28 cellular contexts compared by ENCODE assay signal in the genomic region with DNA sequence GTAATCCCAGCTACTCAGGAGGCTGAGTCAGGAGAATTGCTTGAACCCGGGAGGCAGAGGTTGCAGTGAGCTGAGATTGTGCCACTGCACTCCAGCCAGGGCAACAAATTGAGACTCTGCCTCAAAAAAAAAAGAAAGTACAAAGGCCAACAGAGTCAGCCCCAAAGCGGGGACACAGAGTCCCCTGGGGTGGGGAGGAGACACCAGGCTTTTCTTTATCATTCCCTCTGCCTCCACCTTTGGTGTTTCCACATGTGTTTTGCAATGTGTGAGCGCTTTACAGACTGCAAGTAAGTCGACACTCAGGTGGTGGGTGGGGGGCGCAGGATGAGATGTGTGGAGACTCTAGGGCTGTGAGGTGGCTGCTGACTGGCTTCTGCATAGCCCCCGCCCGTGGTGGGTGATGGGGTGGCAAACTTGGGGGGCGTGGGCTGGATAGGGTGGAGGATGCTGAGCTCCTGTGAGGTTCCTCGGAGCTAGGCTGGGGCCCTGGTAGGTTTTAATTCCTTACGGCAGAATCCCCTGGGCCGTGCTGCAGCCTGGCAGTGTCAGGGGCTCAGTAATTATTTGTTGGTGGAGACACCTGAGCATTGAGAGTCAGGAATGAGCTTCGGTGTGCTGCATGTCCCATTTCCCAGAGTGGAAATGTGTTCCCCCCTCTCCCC.
"Had no signal": no experiment of that assay in that cellular context is flagged by ENCODE, and none has a peak within 500 bp of the region (broad histone marks: within the 10 kb centered on the region; RNA-seq: fewer than 3 reads in every experiment).

No MANE protein-coding gene starts in this region.

- H3K4me1 Mint-ChIP-seq: activated B cell treated with CpG ODN at 0.5 μM for 24 hours; activated CD8-positive, alpha-beta memory T cell treated with anti-CD3 and anti-CD28 coated beads, Interleukin-2, amount 10 ng/mL, durations not matched to agents 7 days and 5 days; activated naive CD8-positive, alpha-beta T cell treated with anti-CD3 and anti-CD28 coated beads for 36 hours; immature natural killer cell; nephron; T-cell had no signal

- H3K27ac ChIP-seq: adrenal gland, cardiac muscle cell, lower lobe of right lung, pancreas, psoas muscle, suprapubic skin, tibial artery had no signal

- H3K27me3 ChIP-seq: adrenal gland, cardiac muscle cell, pancreas, suprapubic skin had no signal

- H3K27ac Mint-ChIP-seq: activated B cell treated with CpG ODN at 0.5 μM for 24 hours; activated CD8-positive, alpha-beta memory T cell treated with anti-CD3 and anti-CD28 coated beads, Interleukin-2, amount 10 ng/mL, durations not matched to agents 7 days and 5 days; activated CD8-positive, alpha-beta T cell treated with anti-CD3 and anti-CD28 coated beads, Interleukin-2, amount 10 ng/mL, durations not matched to agents 7 days and 5 days; activated naive CD4-positive, alpha-beta T cell treated with anti-CD3 and anti-CD28 coated beads for 36 hours; activated naive CD8-positive, alpha-beta T cell treated with anti-CD3 and anti-CD28 coated beads for 36 hours; effector memory CD8-positive, alpha-beta T cell; immature natural killer cell; nephron; T-cell; T-helper 2 cell treated with Interferon-gamma antibody and Interleukin-4, amounts not matched to agents 5 μg/mL and 100 μg/mL, for 36 hours had no signal

- H3K27me3 Mint-ChIP-seq: activated CD8-positive, alpha-beta memory T cell treated with anti-CD3 and anti-CD28 coated beads, Interleukin-2, amount 10 ng/mL, durations not matched to agents 7 days and 5 days; brain had no signal

- H3K9me3 ChIP-seq: adrenal gland, lower lobe of right lung, pancreas, psoas muscle, suprapubic skin, tibial artery had no signal

- H3K4me3 Mint-ChIP-seq: activated B cell treated with CpG ODN at 0.5 μM for 24 hours; activated CD8-positive, alpha-beta memory T cell treated with anti-CD3 and anti-CD28 coated beads, Interleukin-2, amount 10 ng/mL, durations not matched to agents 7 days and 5 days; activated CD8-positive, alpha-beta T cell treated with anti-CD3 and anti-CD28 coated beads, Interleukin-2, amount 10 ng/mL, durations not matched to agents 7 days and 5 days; activated naive CD4-positive, alpha-beta T cell treated with anti-CD3 and anti-CD28 coated beads for 36 hours; activated naive CD8-positive, alpha-beta T cell treated with anti-CD3 and anti-CD28 coated beads for 36 hours; brain; effector memory CD8-positive, alpha-beta T cell; immature natural killer cell; nephron; T-cell; T-helper 2 cell treated with Interferon-gamma antibody and Interleukin-4, amounts not matched to agents 5 μg/mL and 100 μg/mL, for 36 hours had no signal

- H3K36me3 Mint-ChIP-seq: activated CD8-positive, alpha-beta memory T cell treated with anti-CD3 and anti-CD28 coated beads, Interleukin-2, amount 10 ng/mL, durations not matched to agents 7 days and 5 days; activated naive CD8-positive, alpha-beta T cell treated with anti-CD3 and anti-CD28 coated beads for 36 hours; brain; immature natural killer cell; T-cell had no signal

- H3K36me3 ChIP-seq: adrenal gland, cardiac muscle cell, lower lobe of right lung, pancreas, suprapubic skin, tibial artery had no signal

- H3K4me1 ChIP-seq: adrenal gland, pancreas, psoas muscle, suprapubic skin, tibial artery had no signal

- H3K4me3 ChIP-seq: adrenal gland, cardiac muscle cell, lower lobe of right lung, pancreas, psoas muscle, suprapubic skin, tibial artery had no signal

- DNase-seq: activated B cell treated with CpG ODN at 0.5 μM for 24 hours; activated CD8-positive, alpha-beta memory T cell treated with anti-CD3 and anti-CD28 coated beads, Interleukin-2, amount 10 ng/mL, durations not matched to agents 7 days and 5 days; activated CD8-positive, alpha-beta T cell treated with anti-CD3 and anti-CD28 coated beads, Interleukin-2, amount 10 ng/mL, durations not matched to agents 7 days and 5 days; activated effector memory CD4-positive, alpha-beta T cell treated with Interleukin-2 at 50 U/mL for 16 hours; activated naive CD4-positive, alpha-beta T cell treated with anti-CD3 and anti-CD28 coated beads for 36 hours; activated naive CD8-positive, alpha-beta T cell treated with anti-CD3 and anti-CD28 coated beads for 36 hours; adrenal gland; cortex of kidney; effector memory CD8-positive, alpha-beta T cell; foreskin fibroblast; hypothalamus; immature natural killer cell; kidney; lower lobe of right lung; mesendoderm; nucleus accumbens; stimulated activated naive CD4-positive, alpha-beta T cell; T-cell had no signal

- FAIRE-seq: endothelial cell of umbilical vein, kidney, pancreas had no signal

- ATAC-seq: activated CD8-positive, alpha-beta memory T cell treated with anti-CD3 and anti-CD28 coated beads, Interleukin-2, amount 10 ng/mL, durations not matched to agents 7 days and 5 days; activated CD8-positive, alpha-beta T cell treated with anti-CD3 and anti-CD28 coated beads, Interleukin-2, amount 10 ng/mL, durations not matched to agents 7 days and 5 days; effector memory CD8-positive, alpha-beta T cell; left colon; lower lobe of right lung; pancreas; psoas muscle; T-cell had no signal

- H3K9me3 Mint-ChIP-seq: activated B cell treated with CpG ODN at 0.5 μM for 24 hours; activated naive CD4-positive, alpha-beta T cell treated with anti-CD3 and anti-CD28 coated beads for 36 hours; activated naive CD8-positive, alpha-beta T cell treated with anti-CD3 and anti-CD28 coated beads for 36 hours; brain; effector memory CD8-positive, alpha-beta T cell; immature natural killer cell; nephron; T-cell; T-helper 2 cell treated with Interferon-gamma antibody and Interleukin-4, amounts not matched to agents 5 μg/mL and 100 μg/mL, for 36 hours had no signal
